ENCODE assay signal across 32 cellular contexts in the genomic region with DNA sequence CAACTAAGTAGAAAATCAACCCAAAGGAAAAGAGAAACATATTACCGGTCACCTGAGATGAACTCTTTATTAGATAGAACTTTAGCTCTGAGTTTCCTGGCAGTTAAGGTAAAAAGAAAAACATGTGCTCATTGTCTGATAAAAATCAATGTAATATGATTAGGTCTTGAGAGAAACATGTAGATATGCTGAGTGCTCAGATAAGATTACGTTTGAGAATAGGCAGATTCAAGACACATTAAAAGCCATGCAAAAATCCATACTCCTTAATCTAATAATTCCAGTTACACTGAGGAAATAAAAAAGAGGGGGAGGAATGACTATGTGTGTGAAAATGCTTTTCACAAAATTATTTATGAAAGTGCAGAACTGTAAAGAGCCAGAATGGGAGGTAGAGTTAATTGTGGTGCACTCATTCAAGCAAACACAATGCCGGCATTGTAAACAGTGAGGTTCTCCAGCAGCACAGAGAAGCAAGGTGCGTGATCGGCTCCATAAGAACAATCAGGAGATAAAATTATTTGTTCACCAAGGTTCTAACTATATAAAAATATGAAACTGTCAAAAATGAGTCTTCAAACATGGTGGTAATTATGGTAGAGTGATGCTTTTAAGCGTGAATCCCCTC.
DNase-seq lines count a peak whose midpoint lies in the region; ATAC-seq and TF ChIP-seq lines count a peak whose summit lies in the region.
"Had no signal": no experiment of that assay in that cellular context is flagged by ENCODE, and none has a peak within 500 bp of the region (broad histone marks: within the 10 kb centered on the region; RNA-seq: fewer than 3 reads in every experiment).

No MANE protein-coding gene starts in this region.

- no peaks in the 10 kb centered on the region for H3K9me3 ChIP-seq in HEK293 (ENCODE audit: control insufficient read depth, insufficient read depth, low read depth, low read length)
- no peaks in the 10 kb centered on the region for H3K9me3 ChIP-seq in spleen
- H3K9me3 ChIP-seq: body of pancreas, left ventricle myocardium inferior had no signal

- no peak overlapping the region for H3K4me3 ChIP-seq in HEK293 (ENCODE audit: low read depth, low read length)
- H3K4me3 ChIP-seq in dorsolateral prefrontal cortex: no peak overlapping the region
- no peak overlapping the region for H3K4me3 ChIP-seq in spleen
- H3K4me3 ChIP-seq: body of pancreas, GM23338, K562, left ventricle myocardium inferior, smooth muscle cell had no signal

- no peak for ATAC-seq in natural killer cell treated with Interleukin-12 subunit alpha and Interleukin-12 subunit beta and Interleukin-15 and Interleukin-18, amount 100 ng/mL, for 72 hours
- no peak for ATAC-seq in HG03175 (IDR thresholded peaks at IDR 0.05; ENCODE audit: unreplicated experiment)
- ATAC-seq: body of pancreas; esophagus mucosa; GM23338; K562; right cardiac atrium; stimulated activated naive CD8-positive, alpha-beta T cell treated with anti-CD3 and anti-CD28 coated beads, Interleukin-15, Interleukin-2, amounts not matched to agents 100 U/mL and 50 U/mL, for 24 hours had no signal

- intact Hi-C loops in dorsolateral prefrontal cortex (cut with DNase I): loop anchor here in 1 of 2 donors (2.0 kb wide), 1 partner anchor 62 kb away; no protein-coding TSS in a partner anchor
- intact Hi-C loops in spleen (cut with DNase I; ENCODE audit: low total_unique reads): no loop called here

- POLR2A ChIA-PET in HEK293 (lab: Yijun Ruan, JAX): no interaction called here

- 92 to 98% (median 95%) methylated on average over 6 of the region's 6 CpGs for WGBS in spleen, 5 donors

- H3K27ac ChIP-seq in HEK293 (ENCODE audit: extremely low read depth, low read depth, low read length) (no peak overlapping the region), dorsolateral prefrontal cortex (peak overlapping the region in 43 of 59 donors; percentile 3 to 89 (median 49)), spleen (no peak overlapping the region)
- H3K27ac ChIP-seq: C4-2B, left ventricle myocardium inferior, WERI-Rb-1 had no signal

- peaks cover 5% of the 10 kb centered on the region for H3K9me3 Mint-ChIP-seq in natural killer cell treated with Interleukin-12 subunit alpha and Interleukin-12 subunit beta and Interleukin-15 and Interleukin-18, amount 100 ng/mL, for 72 hours
- H3K9me3 Mint-ChIP-seq: activated T-helper 2 cell treated with anti-CD3 and anti-CD28 coated beads, Interferon-gamma antibody, Interleukin-2, Interleukin-4, amounts not matched to agents 10 μg/mL and 5 μg/mL and 100 μg/mL, durations not matched to agents 14 hours and 24 hours and 36 hours; dendritic cell treated with granulocyte-macrophage colony-stimulating factor and Interleukin-4, amounts not matched to agents 40 ng/mL and 50 ng/mL, for 4 days; GM23338 had no signal

- CTCF ChIA-PET in HEK293 (lab: Yijun Ruan, JAX): interaction anchor here (0.6 to 0.7 kb wide), 2 partner anchors 23 to 201 kb away, joined by 3 read pairs; no protein-coding TSS in a partner anchor

- H3K36me3 ChIP-seq in HEK293 (ENCODE audit: control insufficient read depth in 2 of 2, insufficient read depth in 1 of 2, low read length in 2 of 2): no peaks in the 10 kb centered on the region
- H3K36me3 ChIP-seq in spleen: peaks cover 0 to 4% (median 0%) of the 10 kb centered on the region in 6 donors
- H3K36me3 ChIP-seq: left ventricle myocardium inferior, WERI-Rb-1 had no signal

- peaks cover 21 to 31% of the 10 kb centered on the region in 2 donors for H3K4me1 Mint-ChIP-seq in natural killer cell treated with Interleukin-12 subunit alpha and Interleukin-12 subunit beta and Interleukin-15 and Interleukin-18, amount 100 ng/mL, for 72 hours (ENCODE audit: low read depth in 2 of 2)

- H3K27me3 Mint-ChIP-seq in natural killer cell treated with Interleukin-12 subunit alpha and Interleukin-12 subunit beta and Interleukin-15 and Interleukin-18, amount 100 ng/mL, for 72 hours: no peaks in the 10 kb centered on the region
- H3K27me3 Mint-ChIP-seq: central memory CD8-positive, alpha-beta T cell; dendritic cell treated with granulocyte-macrophage colony-stimulating factor and Interleukin-4, amounts not matched to agents 40 ng/mL and 50 ng/mL, for 4 days had no signal

- DNase-seq in NCI-H1092 treated with DMSO at 0.1 percent for 48 hours (lab: John Stamatoyannopoulos, UW): peak; percentile 91
- peak; percentile 62 for DNase-seq in NCI-H69 (lab: John Stamatoyannopoulos, UW)
- DNase-seq in dorsolateral prefrontal cortex: no peak
- DNase-seq in natural killer cell treated with Interleukin-12 subunit alpha and Interleukin-12 subunit beta and Interleukin-15 and Interleukin-18, amount 100 ng/mL, for 72 hours (ENCODE audit: low spot score): no peak
- no peak for DNase-seq in GDM1 (lab: John Stamatoyannopoulos, UW)
- DNase-seq in spleen: no peak
- DNase-seq: activated CD4-positive, alpha-beta T cell treated with anti-CD3 and anti-CD28 coated beads for 48 hours; activated CD8-positive, alpha-beta memory T cell treated with anti-CD3 and anti-CD28 coated beads for 24 hours; activated naive CD4-positive, alpha-beta T cell treated with anti-CD3 and anti-CD28 coated beads, Interleukin-2, amount 50 U/mL, for 16 hours; activated T-cell treated with anti-CD3 and anti-CD28 coated beads for 4 hours; body of pancreas; head of caudate nucleus; islet precursor cell; left ventricle myocardium inferior; mesenchymal stem cell; NCI-H1048; right cardiac atrium; SIG-M5; stimulated activated CD4-positive, alpha-beta T cell treated with anti-CD3 and anti-CD28 coated beads, Interleukin-1b, Interleukin-23, amount 100 ng/mL, for 48 hours; stimulated activated naive CD8-positive, alpha-beta T cell treated with anti-CD3 and anti-CD28 coated beads, Interleukin-15, Interleukin-2, amounts not matched to agents 100 U/mL and 50 U/mL, for 24 hours; T1000; WERI-Rb-1 had no signal

- no peak for TF ChIP-seq POLR2A in spleen (IDR thresholded peaks at IDR 0.05)

- H3K27me3 ChIP-seq in dorsolateral prefrontal cortex (no peaks in the 10 kb centered on the region), spleen (replicated peaks in 1 of 7) (no peaks in the 10 kb centered on the region)
- H3K27me3 ChIP-seq: body of pancreas had no signal

- H3K4me3 Mint-ChIP-seq in natural killer cell treated with Interleukin-12 subunit alpha and Interleukin-12 subunit beta and Interleukin-15 and Interleukin-18, amount 100 ng/mL, for 72 hours: no peak overlapping the region
- H3K4me3 Mint-ChIP-seq: central memory CD8-positive, alpha-beta T cell; dendritic cell treated with granulocyte-macrophage colony-stimulating factor and Interleukin-4, amounts not matched to agents 40 ng/mL and 50 ng/mL, for 4 days; GM23338 had no signal

- H3K4me1 ChIP-seq in HEK293 (ENCODE audit: control insufficient read depth, insufficient read depth, low read length) (no peaks in the 10 kb centered on the region), spleen (peaks cover 0 to 6% (median 0%) of the 10 kb centered on the region in 6 donors)

- no peak for TF ChIP-seq CTCF in HEK293 (tag by site-specific recombination; IDR thresholded peaks at IDR 0.05)
- TF ChIP-seq CTCF in dorsolateral prefrontal cortex (IDR thresholded peaks at IDR 0.05 in 54 of 56, conservative IDR thresholded peaks at IDR 0.05 in 2 of 56; ENCODE audit: low read depth in 1 of 56, partially characterized antibody in 56 of 56): no peak
- TF ChIP-seq CTCF in spleen (IDR thresholded peaks at IDR 0.05 in 8 of 11, conservative IDR thresholded peaks at IDR 0.05 in 3 of 11): no peak

- peaks cover 6% of the 10 kb centered on the region for H3K36me3 Mint-ChIP-seq in natural killer cell treated with Interleukin-12 subunit alpha and Interleukin-12 subunit beta and Interleukin-15 and Interleukin-18, amount 100 ng/mL, for 72 hours

- no peak overlapping the region for H3K27ac Mint-ChIP-seq in natural killer cell treated with Interleukin-12 subunit alpha and Interleukin-12 subunit beta and Interleukin-15 and Interleukin-18, amount 100 ng/mL, for 72 hours
- H3K27ac Mint-ChIP-seq: activated T-helper 2 cell treated with anti-CD3 and anti-CD28 coated beads, Interferon-gamma antibody, Interleukin-2, Interleukin-4, amounts not matched to agents 10 μg/mL and 5 μg/mL and 100 μg/mL, durations not matched to agents 14 hours and 24 hours and 36 hours; dendritic cell treated with granulocyte-macrophage colony-stimulating factor and Interleukin-4, amounts not matched to agents 40 ng/mL and 50 ng/mL, for 4 days; GM23338 had no signal

TF ChIP-seq in HEK293, 187 proteins besides CTCF, POLR2A, EP300 and RAD21:
- TF ChIP-seq PRDM6 (tag by site-specific recombination; IDR thresholded peaks at IDR 0.05) (peak; percentile 25; the same call in 1 of the 2 replicates), ZNF654 (tag by site-specific recombination; IDR thresholded peaks at IDR 0.05; ENCODE audit: low read depth) (no peak)

Comparison
In these comparisons a context has a peak if more than half of its experiments do, and no peak if none do; other contexts are left out.
1. H3K27ac ChIP-seq: peak in dorsolateral prefrontal cortex (43 of 59); none in HEK293 (single experiment) and spleen (0 of 8).
2. DNase-seq: peak in NCI-H1092 treated with DMSO at 0.1 percent for 48 hours (single experiment) and NCI-H69 (single experiment); none in dorsolateral prefrontal cortex (0 of 10), natural killer cell treated with Interleukin-12 subunit alpha and Interleukin-12 subunit beta and Interleukin-15 and Interleukin-18, amount 100 ng/mL, for 72 hours (single experiment), GDM1 (single experiment) and spleen (single experiment).